Comparison of ENCODE assay signal across 8 cellular contexts in the genomic region with DNA sequence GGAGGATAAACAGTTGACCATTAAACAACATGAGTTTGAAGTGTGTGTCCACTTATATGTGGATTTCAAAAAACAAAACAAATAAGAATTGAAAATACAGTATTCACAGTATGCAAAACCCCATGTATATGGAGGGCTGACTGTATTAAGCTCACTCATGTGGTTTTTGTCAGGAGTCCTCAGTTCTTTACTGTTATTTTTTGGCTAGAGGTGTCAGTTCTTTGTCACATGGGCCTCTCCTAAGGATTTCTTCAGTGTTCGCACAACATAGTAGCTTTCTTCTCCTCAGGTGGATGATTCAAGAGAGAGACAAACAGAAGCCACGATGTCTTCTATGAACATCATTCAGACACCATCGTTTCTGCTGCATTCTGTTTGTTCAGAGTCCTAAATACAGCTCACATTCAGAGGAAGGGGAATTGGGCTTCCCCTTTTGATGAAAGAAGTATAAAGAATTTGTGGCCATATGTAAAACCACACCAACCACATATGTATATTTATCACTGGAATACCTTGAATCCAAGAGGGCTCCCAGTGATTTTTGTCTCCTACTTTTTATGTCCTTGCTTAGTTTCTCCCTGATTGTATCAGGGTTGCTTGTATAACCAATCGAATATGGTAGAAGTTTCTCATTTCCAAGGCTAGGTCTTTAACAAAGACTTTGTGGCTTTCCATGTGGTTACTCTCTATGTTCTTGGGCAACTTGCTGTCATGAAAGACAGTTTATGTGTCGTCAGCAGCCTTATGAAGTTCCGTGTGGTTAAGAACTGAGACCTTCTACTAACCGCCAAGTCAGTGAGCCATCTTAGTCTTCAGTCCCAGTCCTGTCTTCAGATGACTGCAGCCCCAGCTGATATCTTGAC. TPM values are rescaled to one million over a fixed set of nuclear protein-coding genes. Genes with fewer than 3 reads are reported as not detected.
A peak's percentile ranks its signal among the peaks of the same experiment; 100 is the strongest.
DNase-seq lines count a peak whose midpoint lies in the region; ATAC-seq and TF ChIP-seq lines count a peak whose summit lies in the region.
"Had no signal": no experiment of that assay in that cellular context is flagged by ENCODE, and none has a peak within 500 bp of the region (broad histone marks: within the 10 kb centered on the region; RNA-seq: fewer than 3 reads in every experiment).

No MANE protein-coding gene starts in this region.

- H4K20me1 ChIP-seq in fibroblast of lung (ENCODE audit: control insufficient read depth, extremely low read depth, insufficient read depth, low read length): no peaks in the 10 kb centered on the region

- TF ChIP-seq CTCF in fibroblast of lung (conservative IDR thresholded peaks at IDR 0.05 in 1 of 2, IDR thresholded peaks at IDR 0.05 in 1 of 2; ENCODE audit: low read depth in 1 of 2, low read length in 2 of 2): no peak
- TF ChIP-seq CTCF in lower leg skin (IDR thresholded peaks at IDR 0.05): no peak

- no peaks in the 10 kb centered on the region for H3K27me3 ChIP-seq in fibroblast of lung (ENCODE audit: control insufficient read depth, insufficient read depth, low read length)

- no peaks in the 10 kb centered on the region for H3K9me3 ChIP-seq in fibroblast of lung (ENCODE audit: control insufficient read depth, insufficient read depth, low read depth, low read length)

- TF ChIP-seq POLR2A in lower leg skin (IDR thresholded peaks at IDR 0.05): no peak

- no peak overlapping the region for H3K9ac ChIP-seq in fibroblast of lung (ENCODE audit: insufficient read depth, low read length)
- H3K9ac ChIP-seq: parathyroid adenoma had no signal

- intact Hi-C loops in lower leg skin (cut with DNase I; ENCODE audit: low total_unique reads) (no loop called here), Right ventricle myocardium superior (cut with DNase I) (no loop called here), head of caudate nucleus (cut with DNase I) (no loop called here)

- no peak overlapping the region for H3K27ac ChIP-seq in fibroblast of lung (ENCODE audit: insufficient read depth, low read length)
- H3K27ac ChIP-seq: parathyroid adenoma had no signal

- H3K4me2 ChIP-seq in fibroblast of lung (ENCODE audit: extremely low read depth, insufficient read depth, low read length): no peak overlapping the region

- H3K79me2 ChIP-seq in fibroblast of lung (ENCODE audit: control insufficient read depth, insufficient read depth, low read length): peaks cover 24% of the 10 kb centered on the region

- H3K4me1 ChIP-seq in fibroblast of lung (ENCODE audit: control insufficient read depth, extremely low read depth, insufficient read depth, low read length): no peaks in the 10 kb centered on the region

- WGBS in lower leg skin, 2 donors: 86 to 89% methylated on average over 7 of the region's 7 CpGs

- ATAC-seq in GM19351 (IDR thresholded peaks at IDR 0.05; ENCODE audit: unreplicated experiment) (peak; percentile 97), HG03135 (IDR thresholded peaks at IDR 0.05; ENCODE audit: unreplicated experiment) (peak; percentile 97), Right ventricle myocardium superior (ENCODE audit: poor library complexity) (no peak)

- DNase-seq in T-helper 9 cell (peak; percentile 24), fibroblast of lung (ENCODE audit: low read depth in 2 of 2) (peak; percentile 58 to 66), lower leg skin (ENCODE audit: low spot score in 2 of 2) (no peak), Right ventricle myocardium superior (no peak), head of caudate nucleus (no peak)

- H3K36me3 ChIP-seq in fibroblast of lung (ENCODE audit: control insufficient read depth, insufficient read depth, low read length): no peaks in the 10 kb centered on the region

- H3K4me3 ChIP-seq in fibroblast of lung (replicated peaks in 1 of 4; ENCODE audit: control extremely low read depth in 1 of 4, insufficient read depth in 1 of 4, low read depth in 3 of 4, low read length in 4 of 4) (no peak overlapping the region), lower leg skin (ENCODE audit: low read depth, poor library complexity, severe bottlenecking) (no peak overlapping the region)

- H2AFZ ChIP-seq in fibroblast of lung (ENCODE audit: low read length): no peak overlapping the region
- H2AFZ ChIP-seq: parathyroid adenoma had no signal

RNA-seq across cellular contexts. Expression of a gene that starts 18.9 kb away (rescaled TPM):
- 33.6 and 48.2 TPM in 2 replicates for total RNA-seq in fibroblast of lung
- 52.5 and 58.5 TPM in 2 replicates for polyA plus RNA-seq in fibroblast of lung
- 37.9 and 42.1 TPM in 2 replicates for polyA plus RNA-seq in fibroblast of lung (2012)
- 8.2 and 22.0 TPM in 2 replicates for polyA minus RNA-seq in fibroblast of lung (ENCODE audit: low replicate concordance)
- total RNA-seq in lower leg skin: 10 to 100 TPM in 2 of 4 donors, 1 to 10 TPM in 2; 8.4 to 25.4 (median 16.7) TPM
- total RNA-seq in Right ventricle myocardium superior: 24.3 TPM

RNA-seq across cellular contexts. Expression of a gene that starts 29.3 kb away (rescaled TPM):
- total RNA-seq in fibroblast of lung (9.2 and 18.3 TPM in 2 replicates), lower leg skin (under 1 TPM; 0.38 to 0.98 (median 0.60) TPM), Right ventricle myocardium superior (1.6 TPM)
- 9.1 and 9.8 TPM in 2 replicates for polyA plus RNA-seq in fibroblast of lung
- polyA plus RNA-seq in fibroblast of lung (2012): 7.4 and 8.3 TPM in 2 replicates
- polyA minus RNA-seq in fibroblast of lung (ENCODE audit: low replicate concordance): 9.4 and 10.9 TPM in 2 replicates

Comparison
In these comparisons a context has a peak if more than half of its experiments do, and no peak if none do; other contexts are left out.
1. DNase-seq: peak in T-helper 9 cell (single experiment) and fibroblast of lung (2 of 2); none in lower leg skin (0 of 2), Right ventricle myocardium superior (single experiment) and head of caudate nucleus (0 of 42).